ENCODE assay signal across 38 cellular contexts in the genomic region with DNA sequence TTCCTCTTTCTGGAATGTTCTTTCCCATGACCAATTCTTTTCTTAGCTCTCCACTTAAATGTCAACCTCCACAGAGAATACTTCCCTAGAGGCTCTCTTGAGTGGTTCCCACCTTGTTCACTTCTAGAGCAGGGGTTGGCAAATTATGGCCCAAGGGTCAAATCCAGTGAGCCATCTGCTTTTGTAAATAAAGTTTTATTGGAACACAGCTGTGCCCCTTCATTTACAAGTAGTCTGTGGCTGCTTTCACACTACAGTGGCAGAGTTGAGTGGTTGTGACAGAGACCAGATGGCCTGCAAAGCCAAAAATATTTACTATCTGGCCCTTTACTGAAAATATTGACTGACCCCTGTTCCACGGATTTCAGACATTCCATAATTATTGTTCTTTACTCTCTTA.
"Had no signal": no experiment of that assay in that cellular context is flagged by ENCODE, and none has a peak within 500 bp of the region (broad histone marks: within the 10 kb centered on the region; RNA-seq: fewer than 3 reads in every experiment).

No MANE protein-coding gene starts in this region.

- H3K36me3 Mint-ChIP-seq: activated CD8-positive, alpha-beta memory T cell treated with anti-CD3 and anti-CD28 coated beads, Interleukin-2, amount 10 ng/mL, durations not matched to agents 7 days and 5 days; activated naive CD4-positive, alpha-beta T cell treated with anti-CD3 and anti-CD28 coated beads, Interleukin-2, amount 10 ng/mL, durations not matched to agents 7 days and 5 days; activated naive CD4-positive, alpha-beta T cell treated with anti-CD3 and anti-CD28 coated beads, Interleukin-2, amount 50 U/mL, for 24 hours; activated naive CD8-positive, alpha-beta T cell; activated naive CD8-positive, alpha-beta T cell treated with anti-CD3 and anti-CD28 coated beads, Interleukin-2, amount 10 ng/mL, durations not matched to agents 7 days and 5 days; T-cell; WTC11 had no signal

- H3K36me3 ChIP-seq: adrenal gland, brain microvascular endothelial cell, breast epithelium, WERI-Rb-1 had no signal

- H3K9me3 Mint-ChIP-seq: activated naive CD4-positive, alpha-beta T cell treated with anti-CD3 and anti-CD28 coated beads, Interleukin-2, amount 50 U/mL, for 24 hours; activated naive CD8-positive, alpha-beta T cell treated with anti-CD3 and anti-CD28 coated beads, Interleukin-2, amount 10 ng/mL, durations not matched to agents 7 days and 5 days; activated T-helper 2 cell treated with anti-CD3 and anti-CD28 coated beads, Interferon-gamma antibody, Interleukin-2, Interleukin-4, amounts not matched to agents 10 μg/mL and 5 μg/mL and 100 μg/mL, durations not matched to agents 14 hours and 24 hours and 36 hours; T-helper 1 cell treated with Interleukin-12 subunit alpha and Interleukin-12 subunit beta and Interleukin-4 antibody, amounts not matched to agents 30 μg/mL and 1 μg/mL, for 36 hours; WTC11 had no signal

- ATAC-seq: activated CD4-positive, alpha-beta T cell treated with anti-CD3 and anti-CD28 coated beads for 36 hours; activated CD4-positive, CD25-positive, alpha-beta regulatory T cell treated with anti-CD3 and anti-CD28 coated beads, Interleukin-2, amount 50 U/mL, for 24 hours; activated CD8-positive, alpha-beta memory T cell treated with anti-CD3 and anti-CD28 coated beads, Interleukin-2, amount 10 ng/mL, durations not matched to agents 7 days and 5 days; activated CD8-positive, alpha-beta T cell treated with anti-CD3 and anti-CD28 coated beads, Interleukin-2, amount 10 ng/mL, durations not matched to agents 7 days and 5 days; body of pancreas; T-cell; WTC11 had no signal

- DNase-seq: activated CD4-positive, alpha-beta memory T cell treated with anti-CD3 and anti-CD28 coated beads, Interleukin-2, amount 10 ng/mL, durations not matched to agents 7 days and 5 days; activated CD4-positive, alpha-beta T cell treated with anti-CD3 and anti-CD28 coated beads for 1 hour; activated CD4-positive, alpha-beta T cell treated with anti-CD3 and anti-CD28 coated beads for 36 hours; activated CD4-positive, alpha-beta T cell treated with anti-CD3 and anti-CD28 coated beads for 48 hours; activated CD4-positive, alpha-beta T cell treated with anti-CD3 and anti-CD28 coated beads, Interleukin-2, amount 10 ng/mL, durations not matched to agents 7 days and 5 days; activated CD4-positive, alpha-beta T cell treated with anti-CD3 and anti-CD28 coated beads, Interleukin-2, amount 50 U/mL, for 48 hours; activated CD4-positive, CD25-positive, alpha-beta regulatory T cell; activated CD8-positive, alpha-beta memory T cell treated with anti-CD3 and anti-CD28 coated beads for 24 hours; activated CD8-positive, alpha-beta memory T cell treated with anti-CD3 and anti-CD28 coated beads, Interleukin-2, amount 10 ng/mL, durations not matched to agents 7 days and 5 days; activated CD8-positive, alpha-beta memory T cell treated with anti-CD3 and anti-CD28 coated beads, Interleukin-2, amount 50 U/mL, for 48 hours; activated CD8-positive, alpha-beta T cell treated with anti-CD3 and anti-CD28 coated beads, Interleukin-2, amount 10 ng/mL, durations not matched to agents 7 days and 5 days; activated effector memory CD4-positive, alpha-beta T cell treated with Interleukin-2 at 50 U/mL for 16 hours; activated gamma-delta T cell; activated naive CD4-positive, alpha-beta T cell treated with anti-CD3 and anti-CD28 coated beads, Interleukin-2, amount 10 ng/mL, durations not matched to agents 7 days and 5 days; activated naive CD4-positive, alpha-beta T cell treated with Interleukin-2 at 50 U/mL for 16 hours; activated naive CD8-positive, alpha-beta T cell treated with anti-CD3 and anti-CD28 coated beads, Interleukin-2, amount 10 ng/mL, durations not matched to agents 7 days and 5 days; activated T-cell treated with anti-CD3 and anti-CD28 coated beads, Interleukin-2, amount 50 U/mL, for 24 hours; activated T-cell treated with anti-CD3 and anti-CD28 coated beads, Interleukin-2, amount 50 U/mL, for 48 hours; adrenal gland; amniotic stem cell; aorta; body of pancreas; brain microvascular endothelial cell; central memory CD4-positive, alpha-beta T cell; T-cell; T-helper 2 cell; T-helper 9 cell; WERI-Rb-1 had no signal

- H3K27ac Mint-ChIP-seq: activated CD4-positive, alpha-beta memory T cell treated with anti-CD3 and anti-CD28 coated beads, Interleukin-2, amount 10 ng/mL, durations not matched to agents 7 days and 5 days; activated CD4-positive, alpha-beta T cell treated with anti-CD3 and anti-CD28 coated beads for 36 hours; activated CD4-positive, alpha-beta T cell treated with anti-CD3 and anti-CD28 coated beads, Interleukin-2, amount 10 ng/mL, durations not matched to agents 7 days and 5 days; activated CD8-positive, alpha-beta memory T cell treated with anti-CD3 and anti-CD28 coated beads, Interleukin-2, amount 10 ng/mL, durations not matched to agents 7 days and 5 days; activated CD8-positive, alpha-beta T cell treated with anti-CD3 and anti-CD28 coated beads, Interleukin-2, amount 10 ng/mL, durations not matched to agents 7 days and 5 days; activated naive CD4-positive, alpha-beta T cell treated with anti-CD3 and anti-CD28 coated beads, Interleukin-2, amount 10 ng/mL, durations not matched to agents 7 days and 5 days; activated naive CD4-positive, alpha-beta T cell treated with anti-CD3 and anti-CD28 coated beads, Interleukin-2, amount 50 U/mL, for 24 hours; activated naive CD8-positive, alpha-beta T cell; activated naive CD8-positive, alpha-beta T cell treated with anti-CD3 and anti-CD28 coated beads, Interleukin-2, amount 10 ng/mL, durations not matched to agents 7 days and 5 days; activated T-cell treated with anti-CD3 and anti-CD28 coated beads, Interleukin-2, amount 50 U/mL, for 24 hours; activated T-helper 2 cell treated with anti-CD3 and anti-CD28 coated beads, Interferon-gamma antibody, Interleukin-2, Interleukin-4, amounts not matched to agents 10 μg/mL and 5 μg/mL and 100 μg/mL, durations not matched to agents 14 hours and 24 hours and 36 hours; T-cell; T-helper 1 cell treated with Interleukin-12 subunit alpha and Interleukin-12 subunit beta and Interleukin-4 antibody, amounts not matched to agents 30 μg/mL and 1 μg/mL, for 36 hours; T-helper 2 cell treated with Interferon-gamma antibody and Interleukin-4, amounts not matched to agents 5 μg/mL and 100 μg/mL, for 36 hours; WTC11 had no signal

- H3K4me1 ChIP-seq: adrenal gland, body of pancreas, breast epithelium had no signal

- H3K9me3 ChIP-seq: adrenal gland, body of pancreas, breast epithelium had no signal

- H3K27me3 ChIP-seq: adrenal gland, body of pancreas, brain microvascular endothelial cell, breast epithelium had no signal

- H3K4me3 Mint-ChIP-seq: activated CD4-positive, alpha-beta memory T cell treated with anti-CD3 and anti-CD28 coated beads, Interleukin-2, amount 10 ng/mL, durations not matched to agents 7 days and 5 days; activated CD4-positive, alpha-beta T cell treated with anti-CD3 and anti-CD28 coated beads for 36 hours; activated CD4-positive, alpha-beta T cell treated with anti-CD3 and anti-CD28 coated beads, Interleukin-2, amount 10 ng/mL, durations not matched to agents 7 days and 5 days; activated CD8-positive, alpha-beta memory T cell treated with anti-CD3 and anti-CD28 coated beads, Interleukin-2, amount 10 ng/mL, durations not matched to agents 7 days and 5 days; activated CD8-positive, alpha-beta T cell treated with anti-CD3 and anti-CD28 coated beads, Interleukin-2, amount 10 ng/mL, durations not matched to agents 7 days and 5 days; activated naive CD4-positive, alpha-beta T cell treated with anti-CD3 and anti-CD28 coated beads, Interleukin-2, amount 10 ng/mL, durations not matched to agents 7 days and 5 days; activated naive CD4-positive, alpha-beta T cell treated with anti-CD3 and anti-CD28 coated beads, Interleukin-2, amount 50 U/mL, for 24 hours; activated naive CD8-positive, alpha-beta T cell; activated naive CD8-positive, alpha-beta T cell treated with anti-CD3 and anti-CD28 coated beads, Interleukin-2, amount 10 ng/mL, durations not matched to agents 7 days and 5 days; activated T-cell treated with anti-CD3 and anti-CD28 coated beads, Interleukin-2, amount 50 U/mL, for 24 hours; T-cell; T-helper 1 cell treated with Interleukin-12 subunit alpha and Interleukin-12 subunit beta and Interleukin-4 antibody, amounts not matched to agents 30 μg/mL and 1 μg/mL, for 36 hours; T-helper 2 cell treated with Interferon-gamma antibody and Interleukin-4, amounts not matched to agents 5 μg/mL and 100 μg/mL, for 36 hours; WTC11 had no signal

- H3K27ac ChIP-seq: adrenal gland, body of pancreas, brain microvascular endothelial cell, breast epithelium, WERI-Rb-1 had no signal

- H3K27me3 Mint-ChIP-seq: activated CD4-positive, alpha-beta memory T cell treated with anti-CD3 and anti-CD28 coated beads, Interleukin-2, amount 10 ng/mL, durations not matched to agents 7 days and 5 days; activated CD4-positive, alpha-beta T cell treated with anti-CD3 and anti-CD28 coated beads, Interleukin-2, amount 10 ng/mL, durations not matched to agents 7 days and 5 days; activated CD8-positive, alpha-beta memory T cell treated with anti-CD3 and anti-CD28 coated beads, Interleukin-2, amount 10 ng/mL, durations not matched to agents 7 days and 5 days; activated naive CD4-positive, alpha-beta T cell treated with anti-CD3 and anti-CD28 coated beads, Interleukin-2, amount 10 ng/mL, durations not matched to agents 7 days and 5 days; activated naive CD4-positive, alpha-beta T cell treated with anti-CD3 and anti-CD28 coated beads, Interleukin-2, amount 50 U/mL, for 24 hours; activated naive CD8-positive, alpha-beta T cell; activated naive CD8-positive, alpha-beta T cell treated with anti-CD3 and anti-CD28 coated beads, Interleukin-2, amount 10 ng/mL, durations not matched to agents 7 days and 5 days; activated T-cell treated with anti-CD3 and anti-CD28 coated beads, Interleukin-2, amount 50 U/mL, for 24 hours; T-cell had no signal

- H3K4me3 ChIP-seq: adrenal gland, body of pancreas, breast epithelium had no signal

- H3K4me1 Mint-ChIP-seq: activated CD4-positive, alpha-beta memory T cell treated with anti-CD3 and anti-CD28 coated beads, Interleukin-2, amount 10 ng/mL, durations not matched to agents 7 days and 5 days; activated CD4-positive, alpha-beta T cell treated with anti-CD3 and anti-CD28 coated beads for 36 hours; activated CD4-positive, alpha-beta T cell treated with anti-CD3 and anti-CD28 coated beads, Interleukin-2, amount 10 ng/mL, durations not matched to agents 7 days and 5 days; activated CD8-positive, alpha-beta memory T cell treated with anti-CD3 and anti-CD28 coated beads, Interleukin-2, amount 10 ng/mL, durations not matched to agents 7 days and 5 days; activated naive CD4-positive, alpha-beta T cell treated with anti-CD3 and anti-CD28 coated beads, Interleukin-2, amount 10 ng/mL, durations not matched to agents 7 days and 5 days; activated naive CD4-positive, alpha-beta T cell treated with anti-CD3 and anti-CD28 coated beads, Interleukin-2, amount 50 U/mL, for 24 hours; activated naive CD8-positive, alpha-beta T cell treated with anti-CD3 and anti-CD28 coated beads, Interleukin-2, amount 10 ng/mL, durations not matched to agents 7 days and 5 days; T-cell; WTC11 had no signal

- FAIRE-seq: astrocyte, TTC549 had no signal
